ENCODE assay signal across 11 cellular contexts in genomic region chr3:11610044-11610671, GRCh38. TPM values are rescaled to one million over a fixed set of nuclear protein-coding genes. Genes with fewer than 3 reads are reported as not detected.
DNase-seq lines count a peak whose midpoint lies in the region; ATAC-seq, FAIRE-seq and TF ChIP-seq lines count a peak whose summit lies in the region.
"Had no signal": no experiment of that assay in that cellular context is flagged by ENCODE, and none has a peak within 500 bp of the region (broad histone marks: within the 10 kb centered on the region; RNA-seq: fewer than 3 reads in every experiment).

No MANE protein-coding gene starts in this region.

- no peak overlapping the region for H2AFZ ChIP-seq in K562 (ENCODE audit: low read depth, low read length)

- H3K9me3 ChIP-seq in K562 (replicated peaks; ENCODE audit: control insufficient read depth, insufficient read depth, low read depth, low read length) (no peaks in the 10 kb centered on the region), skeletal muscle satellite cell (replicated peaks; ENCODE audit: low read length) (no peaks in the 10 kb centered on the region)
- H3K9me3 ChIP-seq: prostate gland had no signal

- POLR2A ChIA-PET in K562 (lab: Yijun Ruan, JAX) = interaction anchor here (1.3 kb wide), 1 partner anchor 15 kb away, joined by 3 read pairs; no protein-coding TSS in a partner anchor

- TF ChIP-seq CTCF in K562 (IDR thresholded peaks at IDR 0.05 in 2 of 3, conservative IDR thresholded peaks at IDR 0.05 in 1 of 3; ENCODE audit: insufficient read depth in 2 of 3, low read depth in 1 of 3, low read length in 3 of 3) = no peak

- H3K9me1 ChIP-seq in K562 (ENCODE audit: control insufficient read depth, insufficient read depth, low read length) = no peaks in the 10 kb centered on the region

- WGBS in K562 (ENCODE audit: insufficient coverage, low coverage, missing lambda C conversion rate) = 42% methylated on average over 23 of the region's 23 CpGs

- H4K20me1 ChIP-seq in K562 (replicated peaks; ENCODE audit: control insufficient read depth, insufficient read depth, low read length) = peaks cover 23% of the 10 kb centered on the region; the same call in 1 of the 2 replicates

- H3K4me1 ChIP-seq in K562 (replicated peaks in 1 of 2; ENCODE audit: control insufficient read depth in 2 of 2, insufficient read depth in 2 of 2, low read length in 2 of 2) (peaks cover 0 to 6% of the 10 kb centered on the region in 2 experiments; a peak in 3 of 5 replicates), skeletal muscle satellite cell (ENCODE audit: control insufficient read depth, insufficient read depth, low read length) (peaks cover 78% of the 10 kb centered on the region)

- peaks cover 0 to 32% of the 10 kb centered on the region in 2 experiments; a peak in 2 of 5 replicates for H3K27me3 ChIP-seq in K562 (ENCODE audit: control insufficient read depth in 2 of 2, insufficient read depth in 2 of 2, low read length in 2 of 2)
- no peaks in the 10 kb centered on the region for H3K27me3 ChIP-seq in skeletal muscle satellite cell (ENCODE audit: control insufficient read depth, insufficient read depth, low read length)

- BruUV-seq in K562 (replicated peaks; lab: Mats Ljungman, UMichigan) = no TSS peak

- no peak for TF ChIP-seq EP300 in K562 (IDR thresholded peaks at IDR 0.05; ENCODE audit: low read length)

- TF ChIP-seq POLR2A in K562 (conservative IDR thresholded peaks at IDR 0.05) = no peak
- TF ChIP-seq POLR2A in GM12891 (IDR thresholded peaks at IDR 0.05; ENCODE audit: low read depth, low read length) = no peak

- no peak overlapping the region for H3K27ac ChIP-seq in K562 (ENCODE audit: extremely low read depth, low read depth, low read length)
- H3K27ac ChIP-seq: prostate gland had no signal

- FAIRE-seq in K562 (lab: Jason Lieb, UNC) = no peak
- no peak for FAIRE-seq in GM12891 (lab: Jason Lieb, UNC)

- H3K36me3 ChIP-seq in K562 (ENCODE audit: control insufficient read depth, insufficient read depth, low read length) = no peaks in the 10 kb centered on the region
- peaks cover 9% of the 10 kb centered on the region for H3K36me3 ChIP-seq in skeletal muscle satellite cell (ENCODE audit: insufficient read depth, low read length)
- H3K36me3 ChIP-seq: prostate gland had no signal

- TF ChIP-seq RAD21 in K562 (CRISPR knock-in tag; conservative IDR thresholded peaks at IDR 0.05 in 1 of 2, IDR thresholded peaks at IDR 0.05 in 1 of 2) = no peak

- intact Hi-C loops in K562 (cut with micrococcal nuclease) = no loop called here

- H3K4me3 ChIP-seq in K562 (no peak overlapping the region), skeletal muscle satellite cell (ENCODE audit: low read length) (peak overlapping the region; percentile 46)
- H3K4me3 ChIP-seq: prostate gland had no signal

- ATAC-seq in K562 (peak; percentile 49; the same call in 1 of the 3 replicates), HG03108 (IDR thresholded peaks at IDR 0.05; ENCODE audit: unreplicated experiment) (no peak)

- peaks cover 4% of the 10 kb centered on the region; the same call in 1 of the 3 replicates for H3K79me2 ChIP-seq in K562 (ENCODE audit: control insufficient read depth, insufficient read depth, low read length)

- CTCF ChIA-PET in K562 (lab: Yijun Ruan, JAX; ENCODE audit: low intra/inter-chr PET ratio) = no interaction called here

- in situ Hi-C loops in K562 (cut with MboI) = no loop called here
- in situ Hi-C loops in KBM-7 (cut with MboI; ENCODE audit: low pct_unique_long_range_greater_than_20kb, low sequenced_read_pairs) = no loop called here

- H3K4me2 ChIP-seq in K562 (ENCODE audit: insufficient read depth, low read length) (no peak overlapping the region), skeletal muscle satellite cell (ENCODE audit: low read length) (peak overlapping the region; percentile 71)

- H3K9ac ChIP-seq in K562 (ENCODE audit: insufficient read depth in 1 of 2, low read depth in 2 of 2, low read length in 2 of 2) (no peak overlapping the region), skeletal muscle satellite cell (ENCODE audit: low read depth, low read length) (peak overlapping the region; percentile 78)

- DNase-seq in LHCN-M2 (ENCODE audit: low read depth) = peak; percentile 94
- DNase-seq in K562 (ENCODE audit: extremely low read depth in 1 of 4, low spot score in 3 of 4) = no peak
- peak; percentile 56 for DNase-seq in iris pigment epithelial cell (ENCODE audit: low read depth)
- no peak for DNase-seq in NCI-H226
- DNase-seq in GM12891 (ENCODE audit: insufficient read length, low spot score) = no peak
- DNase-seq in KBM-7 = no peak
- DNase-seq: activated CD4-positive, alpha-beta T cell treated with anti-CD3 and anti-CD28 coated beads, Interleukin-2, amount 10 ng/mL, durations not matched to agents 24 days and 14 days; EL had no signal

TF ChIP-seq in K562, 482 proteins besides CTCF, POLR2A, EP300 and RAD21 (continues in another document):
- TF ChIP-seq BACH1 (tag; IDR thresholded peaks at IDR 0.05) (no peak), ZBED1 (IDR thresholded peaks at IDR 0.05) (no peak), PTRF (tag; IDR thresholded peaks at IDR 0.05) (no peak), ZNF445 (CRISPR knock-in tag; IDR thresholded peaks at IDR 0.05; ENCODE audit: low read depth) (no peak), HDAC6 (IDR thresholded peaks at IDR 0.05; ENCODE audit: low read depth, low read length) (no peak), FOXJ3 (CRISPR knock-in tag; IDR thresholded peaks at IDR 0.05) (no peak), ZFP36 (IDR thresholded peaks at IDR 0.05; ENCODE audit: low read depth, low read length, partially characterized antibody) (no peak)

TF ChIP-seq in GM12891, 5 proteins besides CTCF, POLR2A, EP300 and RAD21:
- TF ChIP-seq POU2F2 (IDR thresholded peaks at IDR 0.05; ENCODE audit: low read depth, low read length) = no peak
- TF ChIP-seq SPI1 (IDR thresholded peaks at IDR 0.05; ENCODE audit: low read depth, low read length) = no peak
- TF ChIP-seq TAF1 (IDR thresholded peaks at IDR 0.05; ENCODE audit: low read depth, low read length) = no peak
- no peak for TF ChIP-seq POLR2AphosphoS5 (IDR thresholded peaks at IDR 0.05; ENCODE audit: low read depth, low read length)
- TF ChIP-seq PAX5 (IDR thresholded peaks at IDR 0.05; ENCODE audit: insufficient read depth, low read length, severe bottlenecking) = no peak

RNA-seq across cellular contexts. Expression of gene VGLL4, which starts 33.6 kb away (rescaled TPM):
- total RNA-seq in LHCN-M2 (2014; rRNA removed) (65.8 and 66.5 TPM in 2 replicates), K562 (2014; rRNA removed) (5.6 and 7.8 TPM in 2 replicates), K562 (2014; rRNA removed; fragmentation: Illumina TruSeq; extraction: Trizol) (6.2 and 6.5 TPM in 2 replicates), K562 (2015; rRNA removed; fragmentation: Illumina TruSeq; extraction: Trizol) (8.6 and 9.1 TPM in 2 replicates), K562 (2021) (10.9 and 11.5 TPM in 2 replicates)
- polyA plus RNA-seq in LHCN-M2 (2012) = 20.0 TPM
- 17.9 and 20.7 TPM in 2 replicates for total RNA-seq in K562 (2011; cell fraction: chromatin; rRNA removed; ENCODE audit: low replicate concordance)
- 12.3 and 14.2 TPM in 2 replicates for total RNA-seq in K562 (2011; cell fraction: nucleolus; rRNA removed)
- 15.4 and 21.1 TPM in 2 replicates for total RNA-seq in K562 (2011; cell fraction: nucleoplasm; rRNA removed)
- polyA plus RNA-seq in K562 (2011; rRNA removed) (10.3 and 15.9 TPM in 2 replicates), K562 (2014; fragmentation: Illumina TruSeq; extraction: Trizol) (7.8 and 9.5 TPM in 2 replicates), K562 (2014; fragmentation: Nextera tagmentation; extraction: Ambion mirVana) (1 to 10 TPM in 1 of 2 experiments, under 1 TPM in 1; 0.27 to 1.0 TPM), K562 (2014; rRNA removed) (10.2 and 13.3 TPM in 2 replicates)
- 18.6 and 19.8 TPM in 2 replicates for polyA plus RNA-seq in K562 (2011; cell fraction: cytosol; rRNA removed)
- 20.0 and 20.9 TPM in 2 replicates for polyA plus RNA-seq in K562 (2011; cell fraction: nucleus; rRNA removed)
- 10.6 and 13.2 TPM in 2 replicates for polyA plus RNA-seq in K562 (2012)
- polyA minus RNA-seq in K562 (2011; rRNA and poly(A)+ RNA removed) = 9.5 and 10.5 TPM in 2 replicates
- 5.0 and 10.6 TPM in 2 replicates for polyA minus RNA-seq in K562 (2011; cell fraction: cytosol; rRNA and poly(A)+ RNA removed)
- 10.1 and 16.2 TPM in 2 replicates for polyA minus RNA-seq in K562 (2011; cell fraction: nucleus; rRNA and poly(A)+ RNA removed)
- 31.9 and 32.8 TPM in 2 replicates for total RNA-seq in skeletal muscle satellite cell (2012; rRNA removed)
- polyA plus RNA-seq in GM12891 (2012; ENCODE audit: low read depth, missing spikeins) = 28.1 TPM

Comparison
In these comparisons a context has a peak if more than half of its experiments do, and no peak if none do; other contexts are left out.
1. DNase-seq: peak in LHCN-M2 (single experiment) and iris pigment epithelial cell (single experiment); none in K562 (0 of 4), NCI-H226 (single experiment), GM12891 (single experiment) and KBM-7 (single experiment).